ENCODE assay signal across 15 cellular contexts in the genomic region with DNA sequence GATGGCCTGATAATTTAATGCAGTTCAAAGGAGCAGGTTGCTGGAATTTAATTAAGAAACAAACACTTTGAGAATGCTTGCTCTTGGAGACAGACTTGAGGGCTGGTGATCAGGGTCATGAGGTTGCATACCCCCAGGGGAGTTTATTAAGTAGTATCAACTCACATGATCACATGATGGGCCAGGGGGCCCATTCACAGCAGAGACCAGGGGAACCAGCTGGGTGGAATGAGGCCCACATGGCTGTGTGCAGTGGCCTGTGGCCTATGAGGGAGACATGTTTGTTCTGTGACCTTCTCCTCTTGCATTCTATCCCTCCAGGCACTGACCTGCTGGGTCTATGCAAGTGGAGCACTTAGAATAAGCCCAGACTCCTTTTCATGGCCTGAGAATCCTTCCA.
DNase-seq lines count a peak whose midpoint lies in the region; ATAC-seq and TF ChIP-seq lines count a peak whose summit lies in the region.
"Had no signal": no experiment of that assay in that cellular context is flagged by ENCODE, and none has a peak within 500 bp of the region (broad histone marks: within the 10 kb centered on the region; RNA-seq: fewer than 3 reads in every experiment).

No MANE protein-coding gene starts in this region.

- H3K4me1 ChIP-seq in ascending aorta: no peaks in the 10 kb centered on the region
- H3K4me1 ChIP-seq: BLaER1, Caco-2, HAP-1 had no signal

- H3K9me3 ChIP-seq in ascending aorta: no peaks in the 10 kb centered on the region
- H3K9me3 ChIP-seq: Caco-2, HAP-1 had no signal

- DNase-seq in NCI-H146 (lab: John Stamatoyannopoulos, UW): peak; percentile 70
- peak; percentile 84 to 93 for DNase-seq in NCI-H524 (lab: John Stamatoyannopoulos, UW)
- peak; percentile 43 for DNase-seq in SK-N-DZ (ENCODE audit: low spot score)
- peak; percentile 84 for DNase-seq in renal cortical epithelial cell (ENCODE audit: low read depth)
- no peak for DNase-seq in RPMI8226
- DNase-seq in ascending aorta (ENCODE audit: low spot score in 2 of 2): no peak
- DNase-seq: 8988T; AML-193; Caco-2; CD8-positive, alpha-beta memory T cell had no signal

- no peak overlapping the region for H3K4me3 ChIP-seq in ascending aorta
- H3K4me3 ChIP-seq: BLaER1, GM12878, HAP-1, K562 had no signal

- TF ChIP-seq CTCF in ascending aorta (IDR thresholded peaks at IDR 0.05): no peak

- intact Hi-C loops in ascending aorta (cut with DNase I): no loop called here

- ATAC-seq in GM21526 (IDR thresholded peaks at IDR 0.05; ENCODE audit: low FRiP score, unreplicated experiment): no peak
- ATAC-seq: GM12878, K562 had no signal

- no peak overlapping the region for H3K27ac ChIP-seq in ascending aorta
- H3K27ac ChIP-seq: BLaER1 had no signal

- no peaks in the 10 kb centered on the region for H3K36me3 ChIP-seq in ascending aorta
- H3K36me3 ChIP-seq: HAP-1 had no signal

- H3K27me3 ChIP-seq in ascending aorta: no peaks in the 10 kb centered on the region
- H3K27me3 ChIP-seq: BLaER1 had no signal

Comparison
In these comparisons a context has a peak if more than half of its experiments do, and no peak if none do; other contexts are left out.
1. DNase-seq: peak in NCI-H146 (single experiment), NCI-H524 (2 of 2), SK-N-DZ (single experiment) and renal cortical epithelial cell (single experiment); none in RPMI8226 (single experiment) and ascending aorta (0 of 2).